Comparison of ENCODE assay signal across 10 cellular contexts in genomic region chr3:156160653-156161052, GRCh38.
DNase-seq lines count a peak whose midpoint lies in the region; ATAC-seq lines count a peak whose summit lies in the region.
"Had no signal": no experiment of that assay in that cellular context is flagged by ENCODE, and none has a peak within 500 bp of the region (broad histone marks: within the 10 kb centered on the region; RNA-seq: fewer than 3 reads in every experiment).

No MANE protein-coding gene starts in this region.

- no peaks in the 10 kb centered on the region for H3K9me3 Mint-ChIP-seq in central memory CD8-positive, alpha-beta T cell
- H3K9me3 Mint-ChIP-seq: activated naive CD4-positive, alpha-beta T cell treated with anti-CD3 and anti-CD28 coated beads, Interleukin-2, amount 50 U/mL, for 72 hours had no signal

- H3K36me3 Mint-ChIP-seq in central memory CD8-positive, alpha-beta T cell (ENCODE audit: insufficient read depth), result no peaks in the 10 kb centered on the region
- H3K36me3 Mint-ChIP-seq: activated naive CD4-positive, alpha-beta T cell treated with anti-CD3 and anti-CD28 coated beads, Interleukin-2, amount 50 U/mL, for 72 hours had no signal

- H3K4me3 Mint-ChIP-seq in central memory CD8-positive, alpha-beta T cell, result no peak overlapping the region

- H3K4me1 Mint-ChIP-seq in central memory CD8-positive, alpha-beta T cell, result peaks cover 11% of the 10 kb centered on the region

- peak overlapping the region; percentile 58 for H3K27ac Mint-ChIP-seq in central memory CD8-positive, alpha-beta T cell (ENCODE audit: low read depth)

- peaks cover under 1% of the 10 kb centered on the region for H3K27me3 Mint-ChIP-seq in central memory CD8-positive, alpha-beta T cell

- DNase-seq in DMS53 treated with DMSO at 0.1 percent for 48 hours (lab: John Stamatoyannopoulos, UW; ENCODE audit: unreplicated experiment), result peak; percentile 3
- no peak for DNase-seq in central memory CD8-positive, alpha-beta T cell (ENCODE audit: low spot score in 2 of 2)
- no peak for DNase-seq in activated effector memory CD4-positive, alpha-beta T cell treated with anti-CD3 and anti-CD28 coated beads, Interleukin-2, amount 50 U/mL, for 16 hours
- no peak for DNase-seq in NCI-H1930 (lab: John Stamatoyannopoulos, UW)
- no peak for DNase-seq in nucleus accumbens (lab: John Stamatoyannopoulos, UW)
- DNase-seq: kidney had no signal

- peak; percentile 80 for ATAC-seq in GM19467 (IDR thresholded peaks at IDR 0.05; ENCODE audit: unreplicated experiment)
- ATAC-seq in HG03457 (IDR thresholded peaks at IDR 0.05; ENCODE audit: unreplicated experiment), result peak; percentile 78
- no peak for ATAC-seq in central memory CD8-positive, alpha-beta T cell (replicated peaks; ENCODE audit: extremely low read depth, poor library complexity, severe bottlenecking)
- no peak for ATAC-seq in GM21526 (IDR thresholded peaks at IDR 0.05; ENCODE audit: low FRiP score, unreplicated experiment)

Comparison
In these comparisons a context has a peak if more than half of its experiments do, and no peak if none do; other contexts are left out.
1. ATAC-seq: peak in GM19467 (single experiment) and HG03457 (single experiment); none in central memory CD8-positive, alpha-beta T cell (single experiment) and GM21526 (single experiment).